9 cellular contexts compared by ENCODE assay signal in the genomic region with DNA sequence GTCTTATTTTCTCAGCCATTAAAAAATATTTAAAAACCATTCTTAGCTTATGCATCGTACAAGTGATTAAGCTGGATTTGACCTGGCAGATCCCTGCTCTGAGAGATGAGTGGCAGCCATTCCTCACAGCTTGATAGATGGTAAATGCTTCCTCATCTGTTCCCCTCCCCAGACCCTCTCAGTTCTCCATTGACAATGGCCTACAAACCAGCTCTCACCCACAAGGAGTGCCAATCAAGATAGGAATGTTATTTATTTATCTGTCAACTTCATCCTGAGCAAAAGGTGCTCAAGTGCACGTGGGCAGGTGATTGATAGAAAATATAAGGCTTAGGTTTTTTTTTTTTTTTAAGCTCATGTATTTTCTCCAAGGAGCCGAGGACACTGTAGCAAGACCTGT.
"Had no signal": no experiment of that assay in that cellular context is flagged by ENCODE, and none has a peak within 500 bp of the region (broad histone marks: within the 10 kb centered on the region; RNA-seq: fewer than 3 reads in every experiment).

No MANE protein-coding gene starts in this region.

- H2AFZ ChIP-seq: GM23248, GM23338 had no signal

- H3K4me3 Mint-ChIP-seq: GM23338, H9, HFFc6 had no signal

- H3K4me3 ChIP-seq: GM23248, GM23338, HAP-1 had no signal

- H3K36me3 ChIP-seq: HAP-1 had no signal

- DNase-seq: GM23248, GOT3, H7, H9, HCEC 1CT, HFFc6 had no signal

- H3K9me3 ChIP-seq: HAP-1 had no signal

- H3K9ac ChIP-seq: GM23248 had no signal

- H3K9me3 Mint-ChIP-seq: GM23338, H9, HFFc6 had no signal

- H3K27ac Mint-ChIP-seq: GM23338, H9, HFFc6 had no signal

- ATAC-seq: GM23338, HCT116 had no signal

- H3K4me2 ChIP-seq: GM23338 had no signal

- H3K4me1 ChIP-seq: HAP-1 had no signal

- H3K27ac ChIP-seq: GM23248 had no signal
